20 cellular contexts compared by ENCODE assay signal in the genomic region with DNA sequence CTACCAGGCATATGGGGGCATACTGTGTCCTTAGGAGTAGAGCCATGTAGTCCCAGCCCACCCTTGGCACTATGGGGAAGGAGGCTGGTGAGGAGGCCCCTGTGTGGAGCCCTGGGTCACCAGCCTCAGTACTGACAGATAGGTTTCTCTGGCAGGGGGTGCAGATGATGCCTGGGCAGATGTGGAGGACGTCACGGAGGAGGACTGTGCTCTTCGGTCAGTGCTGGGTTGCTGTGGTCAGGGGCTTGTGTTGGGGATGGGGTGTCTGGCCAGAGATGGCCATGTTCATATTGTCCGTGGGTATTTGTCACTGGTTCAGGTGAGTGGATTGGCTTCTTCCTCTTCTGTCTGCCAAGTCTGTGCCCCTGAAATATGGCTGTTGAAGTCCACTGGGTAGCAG. TPM values are rescaled to one million over a fixed set of nuclear protein-coding genes. Genes with fewer than 3 reads are reported as not detected.
A peak's percentile ranks its signal among the peaks of the same experiment; 100 is the strongest.
DNase-seq lines count a peak whose midpoint lies in the region; ATAC-seq, FAIRE-seq and TF ChIP-seq lines count a peak whose summit lies in the region.
"Had no signal": no experiment of that assay in that cellular context is flagged by ENCODE, and none has a peak within 500 bp of the region (broad histone marks: within the 10 kb centered on the region; RNA-seq: fewer than 3 reads in every experiment).

No MANE protein-coding gene starts in this region.

- peaks cover 95% of the 10 kb centered on the region for H3K36me3 Mint-ChIP-seq in activated T-cell treated with anti-CD3 and anti-CD28 coated beads, Interleukin-2, amount 50 U/mL, for 24 hours (ENCODE audit: low read depth)
- peaks cover 10% of the 10 kb centered on the region for H3K36me3 Mint-ChIP-seq in HFFc6 (ENCODE audit: low read depth)

- H3K9ac ChIP-seq in kidney (ENCODE audit: low read length in 2 of 2), result no peak overlapping the region
- H3K9ac ChIP-seq: BLaER1 treated with 17β-estradiol and CSF1 and Interleukin-3, amounts not matched to agents 10 nM and 100 nM had no signal

- peaks cover 30% of the 10 kb centered on the region in 2 donors for H3K4me1 ChIP-seq in kidney (ENCODE audit: control insufficient read depth in 1 of 2, insufficient read depth in 1 of 2, low read depth in 1 of 2, low read length in 2 of 2)
- peaks cover 30% of the 10 kb centered on the region for H3K4me1 ChIP-seq in testis
- no peaks in the 10 kb centered on the region for H3K4me1 ChIP-seq in small intestine (ENCODE audit: control insufficient read depth in 2 of 2, insufficient read depth in 1 of 2, low read depth in 1 of 2, low read length in 1 of 2)
- H3K4me1 ChIP-seq: BLaER1 treated with 17β-estradiol and CSF1 and Interleukin-3, amounts not matched to agents 10 nM and 100 nM; HAP-1 had no signal

- no peaks in the 10 kb centered on the region for H3K27me3 Mint-ChIP-seq in activated T-cell treated with anti-CD3 and anti-CD28 coated beads, Interleukin-2, amount 50 U/mL, for 24 hours
- H3K27me3 Mint-ChIP-seq in HFFc6 (ENCODE audit: insufficient read depth), result no peaks in the 10 kb centered on the region

- no peak for TF ChIP-seq POLR2A in testis (IDR thresholded peaks at IDR 0.05)

- no peak for TF ChIP-seq CTCF in HFFc6 (IDR thresholded peaks at IDR 0.05)
- no peak for TF ChIP-seq CTCF in kidney (IDR thresholded peaks at IDR 0.05; ENCODE audit: borderline replicate concordance, extremely low read depth, insufficient read depth)
- no peak for TF ChIP-seq CTCF in testis (IDR thresholded peaks at IDR 0.05)

- intact Hi-C loops in kidney (cut with DNase I), result no loop called here
- intact Hi-C loops in testis (cut with DNase I; ENCODE audit: low total_unique reads), result no loop called here

- H3K27ac ChIP-seq in kidney (ENCODE audit: low read depth in 2 of 2, low read length in 2 of 2) (peak overlapping the region; percentile 23 to 34), testis (peak overlapping the region; percentile 5 to 63), small intestine (ENCODE audit: low read depth in 1 of 2, low read length in 1 of 2) (no peak overlapping the region)
- H3K27ac ChIP-seq: BLaER1 treated with 17β-estradiol and CSF1 and Interleukin-3, amounts not matched to agents 10 nM and 100 nM; HL-60 had no signal

- H3K4me3 Mint-ChIP-seq in activated T-cell treated with anti-CD3 and anti-CD28 coated beads, Interleukin-2, amount 50 U/mL, for 24 hours, result no peak overlapping the region
- H3K4me3 Mint-ChIP-seq in HFFc6, result no peak overlapping the region
- H3K4me3 Mint-ChIP-seq: CD8-positive, alpha-beta memory T cell had no signal

- H3K9me3 ChIP-seq in kidney (ENCODE audit: control insufficient read depth in 1 of 2, low read length in 2 of 2), result no peaks in the 10 kb centered on the region
- no peaks in the 10 kb centered on the region for H3K9me3 ChIP-seq in testis
- no peaks in the 10 kb centered on the region for H3K9me3 ChIP-seq in small intestine (ENCODE audit: control insufficient read depth, low read depth)
- H3K9me3 ChIP-seq: HAP-1 had no signal

- FAIRE-seq in kidney (lab: Jason Lieb, UNC), result no peak
- FAIRE-seq in small intestine (lab: Jason Lieb, UNC), result no peak
- FAIRE-seq: A204.1, G401.6, GM12891, HTR-8/SVneo had no signal

- WGBS in testis, 2 donors, result 92 to 100% methylated on average over 3 to 4 of the region's 4 CpGs
- WGBS in small intestine, 3 donors, result 90 to 97% (median 95%) methylated on average over 4 of the region's 4 CpGs

- H3K36me3 ChIP-seq in kidney (ENCODE audit: control insufficient read depth in 1 of 2, insufficient read depth in 2 of 2, low read length in 2 of 2) (peaks cover 40 to 53% of the 10 kb centered on the region in 2 donors), testis (ENCODE audit: low read depth, missing control alignments) (no peaks in the 10 kb centered on the region), small intestine (ENCODE audit: control insufficient read depth in 2 of 2, insufficient read depth in 2 of 2, low read length in 2 of 2) (peaks cover 14 to 40% of the 10 kb centered on the region in 2 donors)

- H3K4me1 Mint-ChIP-seq in activated T-cell treated with anti-CD3 and anti-CD28 coated beads, Interleukin-2, amount 50 U/mL, for 24 hours (ENCODE audit: low read depth), result peaks cover 1% of the 10 kb centered on the region
- peaks cover 23% of the 10 kb centered on the region for H3K4me1 Mint-ChIP-seq in HFFc6 (ENCODE audit: low read depth)

- no peak for DNase-seq in activated T-cell treated with anti-CD3 and anti-CD28 coated beads, Interleukin-2, amount 50 U/mL, for 24 hours
- no peak for DNase-seq in activated T-cell treated with anti-CD3 and anti-CD28 coated beads, Interleukin-2, amount 50 U/mL, for 48 hours
- DNase-seq in HFFc6, result no peak
- DNase-seq in kidney, result peak; percentile 51
- no peak for DNase-seq in testis
- no peak for DNase-seq in activated CD8-positive, alpha-beta memory T cell treated with anti-CD3 and anti-CD28 coated beads, Interleukin-2, amount 50 U/mL, for 4 hours
- DNase-seq in small intestine, result no peak
- DNase-seq: CD8-positive, alpha-beta memory T cell; DMS79 treated with DMSO at 0.1 percent for 48 hours; NCI-H187; NCI-H524 treated with DMSO at 0.1 percent for 48 hours had no signal

- no peak overlapping the region for H3K4me3 ChIP-seq in kidney (ENCODE audit: low read length in 2 of 2)
- H3K4me3 ChIP-seq in testis, result no peak overlapping the region
- H3K4me3 ChIP-seq in small intestine (ENCODE audit: low read depth in 1 of 2, low read length in 2 of 2), result no peak overlapping the region
- H3K4me3 ChIP-seq: BLaER1 treated with 17β-estradiol and CSF1 and Interleukin-3, amounts not matched to agents 10 nM and 100 nM; HAP-1 had no signal

- H3K27ac Mint-ChIP-seq in activated T-cell treated with anti-CD3 and anti-CD28 coated beads, Interleukin-2, amount 50 U/mL, for 24 hours, result peak overlapping the region; percentile 44
- H3K27ac Mint-ChIP-seq in HFFc6, result peak overlapping the region; percentile 54; the same call in 1 of the 2 replicates

- no peaks in the 10 kb centered on the region for H3K27me3 ChIP-seq in testis
- H3K27me3 ChIP-seq in small intestine (ENCODE audit: control insufficient read depth in 2 of 2, insufficient read depth in 2 of 2, low read length in 2 of 2), result no peaks in the 10 kb centered on the region
- H3K27me3 ChIP-seq: BLaER1 treated with 17β-estradiol and CSF1 and Interleukin-3, amounts not matched to agents 10 nM and 100 nM had no signal

- no peak for ATAC-seq in HG03354 (IDR thresholded peaks at IDR 0.05; ENCODE audit: poor library complexity, severe bottlenecking, unreplicated experiment)
- ATAC-seq: Panc1 had no signal

- no peaks in the 10 kb centered on the region for H3K9me3 Mint-ChIP-seq in activated T-cell treated with anti-CD3 and anti-CD28 coated beads, Interleukin-2, amount 50 U/mL, for 24 hours
- H3K9me3 Mint-ChIP-seq in HFFc6, result no peaks in the 10 kb centered on the region
- H3K9me3 Mint-ChIP-seq: CD8-positive, alpha-beta memory T cell had no signal

RNA-seq across cellular contexts. Expression of a gene that starts 20.0 kb away (rescaled TPM):
- 10 to 100 TPM; 23.5 to 31.0 (median 28.2) TPM for total RNA-seq in HFFc6 (2021; fragmentation: NEBNext Ultra II Directional; extraction: Animal tissue kit (Norgen Biotek cat#: 25700))
- total RNA-seq in kidney, result 44.5 TPM
- polyA plus RNA-seq in kidney (ENCODE audit: insufficient read depth, low read depth, low replicate concordance), result 28.0 TPM
- total RNA-seq in testis, result 10 to 100 TPM; 58.9 to 70.6 TPM
- 43.6 TPM for polyA plus RNA-seq in testis (ENCODE audit: insufficient read depth, low read depth, low replicate concordance)
- 10 to 100 TPM; 22.0 to 47.0 (median 43.5) TPM for polyA plus RNA-seq in small intestine

RNA-seq across cellular contexts. Expression of a gene that starts 34.4 kb away (rescaled TPM):
- total RNA-seq in HFFc6 (2021; fragmentation: NEBNext Ultra II Directional; extraction: Animal tissue kit (Norgen Biotek cat#: 25700)), result not detected
- total RNA-seq in kidney (0.16 TPM), testis (1 to 10 TPM in 1 of 2 donors, under 1 TPM in 1; 0.31 to 1.4 TPM)
- polyA plus RNA-seq in kidney (ENCODE audit: insufficient read depth, low read depth, low replicate concordance) (0.19 TPM), testis (ENCODE audit: insufficient read depth, low read depth, low replicate concordance) (1.3 TPM), small intestine (under 1 TPM in 1 of 3 donors, not detected in 2; 0.92 TPM)
- polyA plus RNA-seq: CD8-positive, alpha-beta memory T cell had no signal

Comparison
In these comparisons a context has a peak if more than half of its experiments do, and no peak if none do; other contexts are left out.
1. H3K27ac ChIP-seq: peak in kidney (2 of 2) and testis (2 of 2); none in small intestine (0 of 2).